In genomic region chr10:31322647-31323046, GRCh38 we compare ENCODE assay signal across 1 cellular context.
TF ChIP-seq lines count a peak whose summit lies in the region.

No MANE protein-coding gene starts in this region.

TF ChIP-seq in IMR-90, 13 proteins besides CTCF, POLR2A, EP300 and RAD21 (continued from another document):
- TF ChIP-seq RFX5 (IDR thresholded peaks at IDR 0.05; ENCODE audit: low read depth, low read length) (no peak), NFE2L2 (IDR thresholded peaks at IDR 0.05; ENCODE audit: low read depth, low read length) (no peak)
